In genomic region chr1:64006276-64007051, GRCh38 we compare ENCODE assay signal across 8 cellular contexts.
DNase-seq lines count a peak whose midpoint lies in the region; ATAC-seq and TF ChIP-seq lines count a peak whose summit lies in the region.
"Had no signal": no experiment of that assay in that cellular context is flagged by ENCODE, and none has a peak within 500 bp of the region (broad histone marks: within the 10 kb centered on the region; RNA-seq: fewer than 3 reads in every experiment).

No MANE protein-coding gene starts in this region.

- 56 to 57% methylated on average over 8 of the region's 8 CpGs for WGBS in GM23248 (ENCODE audit: low coverage in 1 of 2, low lambda C conversion rate in 2 of 2, missing lambda C conversion rate in 2 of 2), 2 experiments
- WGBS in trophoblast cell (ENCODE audit: extremely low coverage, insufficient coverage, insufficient read length): no CpG with 5 or more reads among the region's 8 CpGs

- H3K9ac ChIP-seq in GM23248 (no peak overlapping the region), trophoblast cell (ENCODE audit: low read length) (no peak overlapping the region)

- H2AK5ac ChIP-seq in trophoblast cell (ENCODE audit: low read length): no peak overlapping the region

- H3K27ac ChIP-seq in GM23248 (no peak overlapping the region), trophoblast cell (ENCODE audit: low read depth, low read length) (peak overlapping the region; percentile 68)

- DNase-seq in GM23248: peak; percentile 88
- peak; percentile 79 for DNase-seq in NCI-H2196 (lab: John Stamatoyannopoulos, UW; ENCODE audit: unreplicated experiment)
- DNase-seq in endothelial cell (ENCODE audit: low spot score): no peak
- DNase-seq in trophoblast cell: peak; percentile 29 to 79
- no peak for DNase-seq in stimulated activated CD8-positive, alpha-beta memory T cell treated with anti-CD3 and anti-CD28 coated beads, Interleukin-4, amount 100 ng/mL, for 48 hours

- H3K36me3 ChIP-seq in GM23248 (ENCODE audit: low read depth) (no peaks in the 10 kb centered on the region), trophoblast cell (ENCODE audit: control insufficient read depth in 1 of 2, insufficient read depth in 2 of 2, low read length in 2 of 2) (no peaks in the 10 kb centered on the region)

- H3K9me2 ChIP-seq in GM23248 (ENCODE audit: insufficient read depth): no peaks in the 10 kb centered on the region

- no peak overlapping the region for H3K18ac ChIP-seq in trophoblast cell (ENCODE audit: low read length)

- H3K4me2 ChIP-seq in GM23248 (ENCODE audit: unreplicated experiment): peak overlapping the region; percentile 43
- H3K4me2 ChIP-seq in trophoblast cell (ENCODE audit: low read length): no peak overlapping the region

- H2BK120ac ChIP-seq in trophoblast cell (ENCODE audit: insufficient read depth, low read length, poor library complexity): peak overlapping the region; percentile 57

- peak overlapping the region; percentile 7 for H3K14ac ChIP-seq in trophoblast cell (ENCODE audit: low read length)

- no peak overlapping the region for H4K12ac ChIP-seq in trophoblast cell (ENCODE audit: low read depth, low read length)

- ATAC-seq in GM21825 (IDR thresholded peaks at IDR 0.05; ENCODE audit: unreplicated experiment): no peak
- no peak for ATAC-seq in HG02870 (IDR thresholded peaks at IDR 0.05; ENCODE audit: unreplicated experiment)

- peaks cover 5% of the 10 kb centered on the region for H3K79me1 ChIP-seq in trophoblast cell (ENCODE audit: low read length)

- no peaks in the 10 kb centered on the region for H3K9me3 Mint-ChIP-seq in endothelial cell (ENCODE audit: unreplicated experiment)
- H3K9me3 Mint-ChIP-seq: activated naive CD4-positive, alpha-beta T cell treated with anti-CD3 and anti-CD28 coated beads, Interleukin-2, amount 50 U/mL, for 24 hours had no signal

- no peaks in the 10 kb centered on the region for H3K27me3 ChIP-seq in GM23248 (replicated peaks; ENCODE audit: insufficient read depth)
- H3K27me3 ChIP-seq in trophoblast cell (ENCODE audit: insufficient read depth, low read length): no peaks in the 10 kb centered on the region

- no peaks in the 10 kb centered on the region for H3K36me3 Mint-ChIP-seq in endothelial cell (ENCODE audit: low read depth, unreplicated experiment)
- H3K36me3 Mint-ChIP-seq: activated naive CD4-positive, alpha-beta T cell treated with anti-CD3 and anti-CD28 coated beads, Interleukin-2, amount 50 U/mL, for 24 hours had no signal

- in situ Hi-C loops in GM23248 (cut with MboI): no loop called here

- H3K4me3 Mint-ChIP-seq in endothelial cell (ENCODE audit: unreplicated experiment): no peak overlapping the region
- H3K4me3 Mint-ChIP-seq: activated naive CD4-positive, alpha-beta T cell treated with anti-CD3 and anti-CD28 coated beads, Interleukin-2, amount 50 U/mL, for 24 hours had no signal

- peak overlapping the region; percentile 42 for H2BK5ac ChIP-seq in trophoblast cell (ENCODE audit: low read depth, low read length, poor library complexity)

- H3K4me1 Mint-ChIP-seq in endothelial cell (ENCODE audit: unreplicated experiment): peaks cover 18% of the 10 kb centered on the region
- H3K4me1 Mint-ChIP-seq: activated naive CD4-positive, alpha-beta T cell treated with anti-CD3 and anti-CD28 coated beads, Interleukin-2, amount 50 U/mL, for 24 hours had no signal

- no peak overlapping the region for H4K8ac ChIP-seq in trophoblast cell (ENCODE audit: low read depth, low read length)

- H3K4ac ChIP-seq in trophoblast cell (ENCODE audit: low read depth, low read length): no peak overlapping the region

- H3K27ac Mint-ChIP-seq in endothelial cell (ENCODE audit: unreplicated experiment): peak overlapping the region; percentile 74
- H3K27ac Mint-ChIP-seq: activated naive CD4-positive, alpha-beta T cell treated with anti-CD3 and anti-CD28 coated beads, Interleukin-2, amount 50 U/mL, for 24 hours had no signal

- H2BK12ac ChIP-seq in trophoblast cell (ENCODE audit: low read length): peak overlapping the region; percentile 33

- TF ChIP-seq CTCF in endothelial cell (IDR thresholded peaks at IDR 0.05; ENCODE audit: unreplicated experiment): no peak

- H3K79me2 ChIP-seq in GM23248 (ENCODE audit: insufficient read depth) (no peaks in the 10 kb centered on the region), trophoblast cell (ENCODE audit: control insufficient read depth, insufficient read depth, low read length, poor library complexity) (no peaks in the 10 kb centered on the region)

- H3K23ac ChIP-seq in trophoblast cell (ENCODE audit: low read length): no peak overlapping the region

- H2AFZ ChIP-seq in GM23248 (no peak overlapping the region), trophoblast cell (ENCODE audit: insufficient read depth, low read length, poor library complexity) (no peak overlapping the region)

- H3K4me3 ChIP-seq in GM23248 (no peak overlapping the region), trophoblast cell (ENCODE audit: low read depth, low read length) (no peak overlapping the region)

- peak overlapping the region; percentile 50 for H4K91ac ChIP-seq in trophoblast cell (ENCODE audit: low read depth, low read length)

- H3F3A ChIP-seq in GM23248 (ENCODE audit: insufficient read depth): peaks cover 9% of the 10 kb centered on the region

- H3K27me3 Mint-ChIP-seq in endothelial cell (ENCODE audit: unreplicated experiment): peaks cover 1% of the 10 kb centered on the region

- peaks cover 17% of the 10 kb centered on the region for H3K4me1 ChIP-seq in GM23248 (ENCODE audit: insufficient read depth)
- peaks cover 10 to 17% of the 10 kb centered on the region in 2 experiments for H3K4me1 ChIP-seq in trophoblast cell (ENCODE audit: control insufficient read depth in 1 of 2, insufficient read depth in 2 of 2, low read length in 2 of 2)

- H4K20me1 ChIP-seq in GM23248 (ENCODE audit: insufficient read depth): no peaks in the 10 kb centered on the region

- H3K9me3 ChIP-seq in GM23248 (ENCODE audit: low read depth) (no peaks in the 10 kb centered on the region), trophoblast cell (ENCODE audit: insufficient read depth, low read depth, low read length) (no peaks in the 10 kb centered on the region)

Comparison
In these comparisons a context has a peak if more than half of its experiments do, and no peak if none do; other contexts are left out.
1. DNase-seq: peak in GM23248 (single experiment), NCI-H2196 (single experiment) and trophoblast cell (2 of 2); none in endothelial cell (single experiment) and stimulated activated CD8-positive, alpha-beta memory T cell treated with anti-CD3 and anti-CD28 coated beads, Interleukin-4, amount 100 ng/mL, for 48 hours (single experiment).